ENCODE assay signal across 8 cellular contexts in the genomic region with DNA sequence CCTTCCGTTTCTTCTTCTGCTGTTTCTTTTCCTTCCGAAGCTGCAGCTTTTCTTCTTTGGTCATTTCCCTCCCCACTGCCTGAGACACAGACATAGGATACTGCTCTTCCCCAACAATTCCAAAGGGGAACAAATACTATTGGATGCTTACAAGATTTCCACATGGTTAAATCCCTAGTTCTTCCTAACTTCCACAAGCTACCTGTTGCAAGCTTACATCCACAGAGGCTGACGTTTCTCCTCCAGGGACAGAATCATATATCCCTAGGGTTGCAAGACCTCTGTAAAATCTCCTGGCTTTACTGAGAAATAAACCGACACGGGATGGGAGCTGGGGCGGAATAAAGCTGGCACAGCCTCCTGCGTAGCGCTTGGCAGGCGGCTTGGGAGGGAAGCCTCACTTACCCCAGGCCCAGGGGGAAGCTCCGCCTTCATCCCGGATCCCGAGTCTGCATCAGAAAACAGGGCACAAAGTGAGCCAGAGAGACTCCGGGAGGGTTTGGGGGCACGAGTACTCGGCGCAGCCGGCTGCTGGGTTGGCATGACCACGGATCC. TPM values are rescaled to one million over a fixed set of nuclear protein-coding genes. Genes with fewer than 3 reads are reported as not detected.
A peak's percentile ranks its signal among the peaks of the same experiment; 100 is the strongest.
DNase-seq lines count a peak whose midpoint lies in the region; ATAC-seq, FAIRE-seq and TF ChIP-seq lines count a peak whose summit lies in the region.

No MANE protein-coding gene starts in this region.

- H3K4me3 Mint-ChIP-seq in activated CD4-positive, alpha-beta memory T cell treated with anti-CD3 and anti-CD28 coated beads for 36 hours, result peak overlapping the region; percentile 87
- peak overlapping the region; percentile 86 to 94 (median 94) for H3K4me3 Mint-ChIP-seq in nephron

- peak overlapping the region; percentile 94 for H3K4me2 ChIP-seq in A549

- intact Hi-C loops in activated CD4-positive, alpha-beta memory T cell treated with anti-CD3 and anti-CD28 coated beads for 36 hours (cut with micrococcal nuclease), result loop anchor here (1.0 to 2.0 kb wide), 7 partner anchors 11 to 313 kb away; partner anchors contain the start of genes CCDC121, GPN1, GTF3C2 and MPV17

- H3K9me3 Mint-ChIP-seq in activated CD4-positive, alpha-beta memory T cell treated with anti-CD3 and anti-CD28 coated beads for 36 hours, result no peaks in the 10 kb centered on the region
- H3K9me3 Mint-ChIP-seq in nephron, result no peaks in the 10 kb centered on the region

- H3K27ac Mint-ChIP-seq in activated CD4-positive, alpha-beta memory T cell treated with anti-CD3 and anti-CD28 coated beads for 36 hours, result peak overlapping the region; percentile 86
- H3K27ac Mint-ChIP-seq in nephron, result peak overlapping the region; percentile 50 to 86 (median 84)

- CTCF ChIA-PET in A549 (lab: Yijun Ruan, JAX), result interaction anchor here (0.5 to 3.9 kb wide), 28 partner anchors 9 to 355 kb away, joined by 3 to 53 read pairs (median 4); partner anchors contain the start of genes GTF3C2, MPV17 and ZNF513
- CTCF ChIA-PET in activated CD4-positive, alpha-beta memory T cell treated with anti-CD3 and anti-CD28 coated beads for 36 hours (lab: Charles Lee), result interaction anchor here (0.6 to 5.8 kb wide), 15 partner anchors 10 to 314 kb away, joined by 3 to 38 read pairs (median 4); partner anchors contain the start of genes GTF3C2, NRBP1 and ZNF512

- peak; percentile 48 to 67 for ATAC-seq in A549
- ATAC-seq in HG03439 (IDR thresholded peaks at IDR 0.05; ENCODE audit: unreplicated experiment), result no peak

- no peak for TF ChIP-seq EP300 in A549 (IDR thresholded peaks at IDR 0.05)

- H3K4me3 ChIP-seq in A549 (peak overlapping the region; percentile 79), GM08714 (ENCODE audit: low read length) (peak overlapping the region; percentile 68), fibroblast of the aortic adventitia (ENCODE audit: low read depth, low read length) (peak overlapping the region; percentile 93)

- peak in 1 of 2 experiments; percentile 91 for DNase-seq in A549 (ENCODE audit: low read depth in 1 of 2, low spot score in 1 of 2)
- DNase-seq in HuH-7 (ENCODE audit: low spot score), result peak; percentile 85
- no peak for DNase-seq in activated CD4-positive, alpha-beta memory T cell treated with anti-CD3 and anti-CD28 coated beads for 36 hours
- peak; percentile 64 for DNase-seq in fibroblast of the aortic adventitia (ENCODE audit: low read depth)
- no peak for DNase-seq in ecto neural progenitor cell (ENCODE audit: low spot score)

- H3K9me3 ChIP-seq in A549, result no peaks in the 10 kb centered on the region

- WGBS in A549 (ENCODE audit: missing lambda C conversion rate), result 13% methylated on average over 12 of the region's 18 CpGs

- no peak for TF ChIP-seq POLR2A in A549 (IDR thresholded peaks at IDR 0.05; ENCODE audit: low read length)

- H3K27ac ChIP-seq in A549, result peak overlapping the region; percentile 89 to 95

- POLR2A ChIA-PET in A549 (lab: Yijun Ruan, JAX), result interaction anchor here (1.1 to 5.0 kb wide), 7 partner anchors 11 to 59 kb away, joined by 3 to 26 read pairs (median 4); partner anchors contain the start of genes GTF3C2, MPV17, NRBP1 and PPM1G
- POLR2A ChIA-PET in activated CD4-positive, alpha-beta memory T cell treated with anti-CD3 and anti-CD28 coated beads for 36 hours (lab: Charles Lee), result interaction anchor here (0.8 to 4.3 kb wide), 10 partner anchors 11 to 337 kb away, joined by 3 to 54 read pairs (median 4); partner anchors contain the start of genes GTF3C2, NRBP1, PPM1G and SLC4A1AP

- H3K36me3 Mint-ChIP-seq in activated CD4-positive, alpha-beta memory T cell treated with anti-CD3 and anti-CD28 coated beads for 36 hours, result peaks cover 41% of the 10 kb centered on the region
- H3K36me3 Mint-ChIP-seq in nephron (ENCODE audit: low read depth), result peaks cover 63% of the 10 kb centered on the region

- peaks cover 29% of the 10 kb centered on the region for H3K4me1 Mint-ChIP-seq in activated CD4-positive, alpha-beta memory T cell treated with anti-CD3 and anti-CD28 coated beads for 36 hours (ENCODE audit: low read depth)
- peaks cover 23% of the 10 kb centered on the region for H3K4me1 Mint-ChIP-seq in nephron

- H3K27me3 Mint-ChIP-seq in activated CD4-positive, alpha-beta memory T cell treated with anti-CD3 and anti-CD28 coated beads for 36 hours, result no peaks in the 10 kb centered on the region
- H3K27me3 Mint-ChIP-seq in nephron (ENCODE audit: low read depth), result no peaks in the 10 kb centered on the region

- TF ChIP-seq RAD21 in A549 (conservative IDR thresholded peaks at IDR 0.05 in 1 of 2, IDR thresholded peaks at IDR 0.05 in 1 of 2), result no peak

- FAIRE-seq in A549 (lab: Jason Lieb, UNC), result no peak

- peaks cover 24% of the 10 kb centered on the region for H3K4me1 ChIP-seq in A549

- TF ChIP-seq CTCF in A549 (IDR thresholded peaks at IDR 0.05) (no peak), fibroblast of the aortic adventitia (IDR thresholded peaks at IDR 0.05; ENCODE audit: insufficient read depth, low read length) (no peak), nephron (IDR thresholded peaks at IDR 0.05; ENCODE audit: unreplicated experiment in 3 of 3) (no peak)

TF ChIP-seq in A549, 52 proteins besides CTCF, POLR2A, EP300 and RAD21 (continues in another document):
- TF ChIP-seq EHF (CRISPR knock-in tag; IDR thresholded peaks at IDR 0.05) (no peak), MAZ (IDR thresholded peaks at IDR 0.05; ENCODE audit: borderline replicate concordance, low read depth, low read length) (no peak), ZFP36 (IDR thresholded peaks at IDR 0.05; ENCODE audit: borderline replicate concordance, partially characterized antibody) (no peak), TFCP2L1 (CRISPR knock-in tag; IDR thresholded peaks at IDR 0.05) (peak; percentile 78; the same call in 1 of the 2 replicates), CEBPB (IDR thresholded peaks at IDR 0.05) (no peak), HOXA7 (CRISPR knock-in tag; IDR thresholded peaks at IDR 0.05) (no peak)
- TF ChIP-seq, protein P1, sequence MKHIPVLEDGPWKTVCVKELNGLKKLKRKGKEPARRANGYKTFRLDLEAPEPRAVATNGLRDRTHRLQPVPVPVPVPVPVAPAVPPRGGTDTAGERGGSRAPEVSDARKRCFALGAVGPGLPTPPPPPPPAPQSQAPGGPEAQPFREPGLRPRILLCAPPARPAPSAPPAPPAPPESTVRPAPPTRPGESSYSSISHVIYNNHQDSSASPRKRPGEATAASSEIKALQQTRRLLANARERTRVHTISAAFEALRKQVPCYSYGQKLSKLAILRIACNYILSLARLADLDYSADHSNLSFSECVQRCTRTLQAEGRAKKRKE (CRISPR knock-in tag; IDR thresholded peaks at IDR 0.05; ENCODE audit: low read depth), result no peak
- TF ChIP-seq, protein P2, sequence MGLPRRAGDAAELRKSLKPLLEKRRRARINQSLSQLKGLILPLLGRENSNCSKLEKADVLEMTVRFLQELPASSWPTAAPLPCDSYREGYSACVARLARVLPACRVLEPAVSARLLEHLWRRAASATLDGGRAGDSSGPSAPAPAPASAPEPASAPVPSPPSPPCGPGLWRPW (IDR thresholded peaks at IDR 0.05), result no peak

RNA-seq across cellular contexts. Expression of gene EIF2B4, which starts 0.6 kb away (rescaled TPM):
- polyA plus RNA-seq in A549 (2011; rRNA removed) (62.8 and 90.3 TPM in 2 replicates), A549 (2017; fragmentation: RNase III; extraction: RNeasy Plus Mini Kit Qiagen cat#74134 plus additional on column Dnase treatment) (73.5 to 75.8 TPM (median 74.5 TPM) in 3 replicates)
- polyA plus RNA-seq in A549 (2012; cell fraction: cytosol; rRNA removed), result 55.2 and 60.3 TPM in 2 replicates
- 84.3 and 131 TPM in 2 replicates for polyA plus RNA-seq in A549 (2012; cell fraction: nucleus; rRNA removed)
- 72.8 and 84.0 TPM in 2 replicates for polyA minus RNA-seq in A549 (2011; rRNA and poly(A)+ RNA removed)
- 10 to 100 TPM; 34.6 to 36.5 TPM for total RNA-seq in activated CD4-positive, alpha-beta memory T cell treated with anti-CD3 and anti-CD28 coated beads for 36 hours
- 28.5 and 29.7 TPM in 2 replicates for total RNA-seq in fibroblast of the aortic adventitia (ENCODE audit: low replicate concordance)

RNA-seq across cellular contexts. Expression of gene SNX17, which starts 0.9 kb away (rescaled TPM):
- polyA plus RNA-seq in A549 (2011; rRNA removed), result 141 and 158 TPM in 2 replicates
- polyA plus RNA-seq in A549 (2012; cell fraction: cytosol; rRNA removed), result 137 and 149 TPM in 2 replicates
- 150 and 155 TPM in 2 replicates for polyA plus RNA-seq in A549 (2012; cell fraction: nucleus; rRNA removed)
- polyA plus RNA-seq in A549 (2017; fragmentation: RNase III; extraction: RNeasy Plus Mini Kit Qiagen cat#74134 plus additional on column Dnase treatment), result 150 to 166 TPM (median 154 TPM) in 3 replicates
- polyA minus RNA-seq in A549 (2011; rRNA and poly(A)+ RNA removed), result 117 and 132 TPM in 2 replicates
- 10 to 100 TPM; 91.2 to 93.2 TPM for total RNA-seq in activated CD4-positive, alpha-beta memory T cell treated with anti-CD3 and anti-CD28 coated beads for 36 hours
- total RNA-seq in fibroblast of the aortic adventitia (ENCODE audit: low replicate concordance), result 102 and 125 TPM in 2 replicates

RNA-seq across cellular contexts. Expression of gene ZNF513, which starts 11.0 kb away (rescaled TPM):
- polyA plus RNA-seq in A549 (2011; rRNA removed) (9.9 and 10.8 TPM in 2 replicates), A549 (2017; fragmentation: RNase III; extraction: RNeasy Plus Mini Kit Qiagen cat#74134 plus additional on column Dnase treatment) (13.1 to 22.7 TPM (median 22.1 TPM) in 3 replicates)
- 17.4 and 22.5 TPM in 2 replicates for polyA plus RNA-seq in A549 (2012; cell fraction: cytosol; rRNA removed)
- polyA plus RNA-seq in A549 (2012; cell fraction: nucleus; rRNA removed), result 45.0 and 49.8 TPM in 2 replicates
- 12.3 and 13.8 TPM in 2 replicates for polyA minus RNA-seq in A549 (2011; rRNA and poly(A)+ RNA removed)
- 1 to 10 TPM; 8.6 to 9.7 TPM for total RNA-seq in activated CD4-positive, alpha-beta memory T cell treated with anti-CD3 and anti-CD28 coated beads for 36 hours
- 7.3 and 19.2 TPM in 2 replicates for total RNA-seq in fibroblast of the aortic adventitia (ENCODE audit: low replicate concordance)

RNA-seq across cellular contexts. Expression of gene GTF3C2, which starts 13.0 kb away (rescaled TPM):
- polyA plus RNA-seq in A549 (2011; rRNA removed), result 101 and 130 TPM in 2 replicates
- polyA plus RNA-seq in A549 (2012; cell fraction: cytosol; rRNA removed), result 77.7 and 97.8 TPM in 2 replicates
- 154 and 161 TPM in 2 replicates for polyA plus RNA-seq in A549 (2012; cell fraction: nucleus; rRNA removed)
- polyA plus RNA-seq in A549 (2017; fragmentation: RNase III; extraction: RNeasy Plus Mini Kit Qiagen cat#74134 plus additional on column Dnase treatment), result 69.2 to 78.2 TPM (median 75.4 TPM) in 3 replicates
- polyA minus RNA-seq in A549 (2011; rRNA and poly(A)+ RNA removed), result 100 and 126 TPM in 2 replicates
- 10 to 100 TPM; 55.2 to 64.5 TPM for total RNA-seq in activated CD4-positive, alpha-beta memory T cell treated with anti-CD3 and anti-CD28 coated beads for 36 hours
- total RNA-seq in fibroblast of the aortic adventitia (ENCODE audit: low replicate concordance), result 27.2 and 33.4 TPM in 2 replicates

RNA-seq across cellular contexts. Expression of gene PPM1G, which starts 39.8 kb away (rescaled TPM):
- polyA plus RNA-seq in A549 (2011; rRNA removed), result 123 and 129 TPM in 2 replicates
- polyA plus RNA-seq in A549 (2012; cell fraction: cytosol; rRNA removed), result 113 and 119 TPM in 2 replicates
- polyA plus RNA-seq in A549 (2012; cell fraction: nucleus; rRNA removed), result 85.0 and 104 TPM in 2 replicates
- 222 to 230 TPM (median 230 TPM) in 3 replicates for polyA plus RNA-seq in A549 (2017; fragmentation: RNase III; extraction: RNeasy Plus Mini Kit Qiagen cat#74134 plus additional on column Dnase treatment)
- 108 and 111 TPM in 2 replicates for polyA minus RNA-seq in A549 (2011; rRNA and poly(A)+ RNA removed)
- total RNA-seq in activated CD4-positive, alpha-beta memory T cell treated with anti-CD3 and anti-CD28 coated beads for 36 hours, result 100 to 1,000 TPM; 127 to 132 TPM
- 62.2 and 146 TPM in 2 replicates for total RNA-seq in fibroblast of the aortic adventitia (ENCODE audit: low replicate concordance)

Comparison
In these comparisons a context has a peak if more than half of its experiments do, and no peak if none do; other contexts are left out.
1. DNase-seq: peak in HuH-7 (single experiment) and fibroblast of the aortic adventitia (single experiment); none in activated CD4-positive, alpha-beta memory T cell treated with anti-CD3 and anti-CD28 coated beads for 36 hours (single experiment) and ecto neural progenitor cell (single experiment).
2. Peak in every context shown above with its lines, with median percentiles within 50 percentile points of each other: H3K4me3 ChIP-seq.